In genomic region chr1:26277261-26277661, GRCh38 we compare ENCODE assay signal across 10 cellular contexts. TPM values are rescaled to one million over a fixed set of nuclear protein-coding genes. Genes with fewer than 3 reads are reported as not detected.
DNase-seq lines count a peak whose midpoint lies in the region; ATAC-seq and TF ChIP-seq lines count a peak whose summit lies in the region.
"Had no signal": no experiment of that assay in that cellular context is flagged by ENCODE, and none has a peak within 500 bp of the region (broad histone marks: within the 10 kb centered on the region; RNA-seq: fewer than 3 reads in every experiment).

No MANE protein-coding gene starts in this region.

- H3K36me3 ChIP-seq in BLaER1 (peaks cover 70% of the 10 kb centered on the region), Panc1 (ENCODE audit: control insufficient read depth, insufficient read depth, low read length) (peaks cover 10% of the 10 kb centered on the region), prostate gland (no peaks in the 10 kb centered on the region)

- no peaks in the 10 kb centered on the region for H3K9me3 ChIP-seq in BLaER1
- no peaks in the 10 kb centered on the region for H3K9me3 ChIP-seq in Panc1 (ENCODE audit: control insufficient read depth, insufficient read depth, low read depth, low read length)
- H3K9me3 ChIP-seq in prostate gland, result no peaks in the 10 kb centered on the region

- TF ChIP-seq CTCF in Panc1 (IDR thresholded peaks at IDR 0.05), result no peak
- no peak for TF ChIP-seq CTCF in epithelial cell of esophagus (IDR thresholded peaks at IDR 0.05; ENCODE audit: insufficient read depth, low read depth, low read length, missing control alignments)
- no peak for TF ChIP-seq CTCF in prostate gland (IDR thresholded peaks at IDR 0.05)

- no peak overlapping the region for H3K4me3 ChIP-seq in BLaER1
- H3K4me3 ChIP-seq in Panc1 (ENCODE audit: low read depth in 2 of 2, low read length in 2 of 2), result no peak overlapping the region
- no peak overlapping the region for H3K4me3 ChIP-seq in epithelial cell of esophagus (ENCODE audit: low read length)
- H3K4me3 ChIP-seq in prostate gland, result no peak overlapping the region

- WGBS in prostate gland, result 51% methylated on average over 3 of the region's 3 CpGs

- no TSS peak for BruUV-seq in Panc1 (replicated peaks; lab: Mats Ljungman, UMichigan)

- DNase-seq in Panc1 (ENCODE audit: low read depth, low spot score), result no peak
- DNase-seq in epithelial cell of esophagus (ENCODE audit: low read depth), result peak; percentile 66
- DNase-seq in prostate gland (ENCODE audit: low spot score), result no peak
- no peak for DNase-seq in stimulated activated naive CD4-positive, alpha-beta T cell treated with Interleukin-2 at 50 U/mL for 16 hours (lab: John Stamatoyannopoulos, UW)
- no peak for DNase-seq in dedifferentiated amniotic fluid mesenchymal stem cell (ENCODE audit: extremely low spot score)
- DNase-seq in KG1 (lab: John Stamatoyannopoulos, UW), result no peak
- no peak for DNase-seq in AG08396 (ENCODE audit: low spot score)
- DNase-seq: activated CD4-positive, alpha-beta T cell treated with anti-CD3 and anti-CD28 coated beads for 1 hour; DND-41 had no signal

- H3K27me3 ChIP-seq in BLaER1 (no peaks in the 10 kb centered on the region), Panc1 (ENCODE audit: control insufficient read depth, insufficient read depth, low read length) (no peaks in the 10 kb centered on the region), prostate gland (replicated peaks; ENCODE audit: insufficient read depth) (no peaks in the 10 kb centered on the region)

- peak overlapping the region; percentile 89 for H3K9ac ChIP-seq in BLaER1

- peaks cover 19% of the 10 kb centered on the region for H4K20me1 ChIP-seq in BLaER1

- H3K4me2 ChIP-seq in BLaER1, result peak overlapping the region; percentile 96

- in situ Hi-C loops in Panc1 (cut with HindIII; ENCODE audit: low pct_unique_long_range_greater_than_20kb, low sequenced_read_pairs), result no loop called here

- POLR2A ChIA-PET in Panc1 (lab: Charles Lee), result no interaction called here

- H3K4me1 ChIP-seq in BLaER1 (peaks cover 64% of the 10 kb centered on the region), Panc1 (ENCODE audit: control insufficient read depth, insufficient read depth, low read length) (peaks cover 51% of the 10 kb centered on the region), prostate gland (replicated peaks) (peaks cover 23% of the 10 kb centered on the region)

- H3K27ac ChIP-seq in BLaER1, result peak overlapping the region; percentile 98
- H3K27ac ChIP-seq in Panc1 (ENCODE audit: low read length), result peak overlapping the region; percentile 49
- peak overlapping the region; percentile 87 to 92 for H3K27ac ChIP-seq in prostate gland

- no peak for ATAC-seq in Panc1

- CTCF ChIA-PET in Panc1 (lab: Charles Lee), result interaction anchor here (0.6 kb wide), 2 partner anchors 17 to 129 kb away, joined by 3 read pairs; no protein-coding TSS in a partner anchor

- no peak for TF ChIP-seq POLR2A in prostate gland (IDR thresholded peaks at IDR 0.05)

- intact Hi-C loops in Panc1 (cut with micrococcal nuclease; ENCODE audit: unreplicated experiment) (no loop called here), prostate gland (cut with DNase I) (loop anchor here (5.0 kb wide), 2 partner anchors 45 to 165 kb away; partner anchors contain the start of genes CEP85 and PDIK1L)

RNA-seq across cellular contexts. Expression of gene SH3BGRL3, which starts 2.6 kb away (rescaled TPM):
- total RNA-seq in Panc1 (2021; ENCODE audit: unreplicated experiment) (193 TPM), prostate gland (10 to 100 TPM; 37.4 to 55.3 TPM)
- 432 TPM for polyA plus RNA-seq in Panc1 (2012; ENCODE audit: insufficient read length)

RNA-seq across cellular contexts. Expression of gene UBXN11, which starts 29.2 kb away (rescaled TPM):
- 23.7 TPM for total RNA-seq in Panc1 (2021; ENCODE audit: unreplicated experiment)
- 18.4 TPM for polyA plus RNA-seq in Panc1 (2012; ENCODE audit: insufficient read length)
- 10 to 100 TPM; 13.2 to 18.1 TPM for total RNA-seq in prostate gland

RNA-seq across cellular contexts. Expression of gene CD52, which starts 40.5 kb away (rescaled TPM):
- total RNA-seq in Panc1 (2021; ENCODE audit: unreplicated experiment) (1.6 TPM), prostate gland (1 to 10 TPM; 3.2 to 5.3 TPM)
- not detected for polyA plus RNA-seq in Panc1 (2012; ENCODE audit: insufficient read length)

RNA-seq across cellular contexts. Expression of gene CEP85, which starts 43.3 kb away (rescaled TPM):
- total RNA-seq in Panc1 (2021; ENCODE audit: unreplicated experiment) (51.8 TPM), prostate gland (10 to 100 TPM in 1 of 2 donors, 1 to 10 TPM in 1; 3.4 to 21.0 TPM)
- polyA plus RNA-seq in Panc1 (2012; ENCODE audit: insufficient read length), result 25.8 TPM
